Comparison of ENCODE assay signal across 1 cellular context in the genomic region with DNA sequence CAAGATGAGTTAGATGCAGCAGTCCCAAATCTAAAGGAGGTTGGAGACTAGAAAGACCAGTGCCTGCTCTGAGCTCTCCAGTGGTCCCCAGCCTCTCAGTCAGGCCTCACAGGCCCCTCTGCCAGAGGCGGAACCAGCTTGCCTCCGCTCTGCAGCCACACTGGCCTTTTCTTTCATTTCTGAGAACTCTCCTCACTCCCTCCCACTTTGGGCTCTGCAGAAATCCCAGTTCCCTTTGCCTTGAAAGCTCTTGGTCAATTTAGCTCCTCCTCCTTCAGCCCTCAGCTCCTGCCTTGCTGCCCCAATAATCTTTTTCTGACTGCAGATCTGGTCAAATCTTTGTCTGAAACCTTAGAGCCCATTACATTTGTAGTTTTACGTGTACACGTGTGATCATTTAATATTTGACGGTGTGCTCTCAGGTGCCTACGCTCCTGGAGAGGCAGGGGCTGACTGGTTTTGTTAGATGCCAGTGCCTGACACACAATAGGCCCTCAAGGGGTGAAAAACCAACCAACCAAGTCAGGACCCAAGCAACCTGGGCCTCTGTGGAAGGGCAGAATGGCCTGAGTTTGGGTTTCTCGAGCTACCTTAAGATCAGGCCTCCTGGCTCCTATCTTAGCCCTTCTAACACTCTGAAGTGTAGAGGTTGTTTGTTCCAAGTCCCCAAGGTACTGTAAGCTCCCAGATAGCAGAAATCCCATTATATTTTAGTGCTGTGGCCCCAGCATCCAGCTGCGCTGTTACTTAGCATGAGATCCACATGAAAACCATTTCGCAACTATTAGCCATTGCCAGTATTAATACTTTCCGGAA.
TF ChIP-seq lines count a peak whose summit lies in the region.

No MANE protein-coding gene starts in this region.

TF ChIP-seq in K562, 482 proteins besides CTCF, POLR2A, EP300 and RAD21 (continued from another document and continues in another):
- TF ChIP-seq, protein P1, sequence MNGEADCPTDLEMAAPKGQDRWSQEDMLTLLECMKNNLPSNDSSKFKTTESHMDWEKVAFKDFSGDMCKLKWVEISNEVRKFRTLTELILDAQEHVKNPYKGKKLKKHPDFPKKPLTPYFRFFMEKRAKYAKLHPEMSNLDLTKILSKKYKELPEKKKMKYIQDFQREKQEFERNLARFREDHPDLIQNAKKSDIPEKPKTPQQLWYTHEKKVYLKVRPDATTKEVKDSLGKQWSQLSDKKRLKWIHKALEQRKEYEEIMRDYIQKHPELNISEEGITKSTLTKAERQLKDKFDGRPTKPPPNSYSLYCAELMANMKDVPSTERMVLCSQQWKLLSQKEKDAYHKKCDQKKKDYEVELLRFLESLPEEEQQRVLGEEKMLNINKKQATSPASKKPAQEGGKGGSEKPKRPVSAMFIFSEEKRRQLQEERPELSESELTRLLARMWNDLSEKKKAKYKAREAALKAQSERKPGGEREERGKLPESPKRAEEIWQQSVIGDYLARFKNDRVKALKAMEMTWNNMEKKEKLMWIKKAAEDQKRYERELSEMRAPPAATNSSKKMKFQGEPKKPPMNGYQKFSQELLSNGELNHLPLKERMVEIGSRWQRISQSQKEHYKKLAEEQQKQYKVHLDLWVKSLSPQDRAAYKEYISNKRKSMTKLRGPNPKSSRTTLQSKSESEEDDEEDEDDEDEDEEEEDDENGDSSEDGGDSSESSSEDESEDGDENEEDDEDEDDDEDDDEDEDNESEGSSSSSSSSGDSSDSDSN (IDR thresholded peaks at IDR 0.05; ENCODE audit: borderline replicate concordance in 1 of 2, low read depth in 2 of 2, low read length in 2 of 2) = 0 out of 4 replicates have a peak, but pooled peaks of 1 of the 2 experiments have one; percentile 47
- TF ChIP-seq, protein P2, sequence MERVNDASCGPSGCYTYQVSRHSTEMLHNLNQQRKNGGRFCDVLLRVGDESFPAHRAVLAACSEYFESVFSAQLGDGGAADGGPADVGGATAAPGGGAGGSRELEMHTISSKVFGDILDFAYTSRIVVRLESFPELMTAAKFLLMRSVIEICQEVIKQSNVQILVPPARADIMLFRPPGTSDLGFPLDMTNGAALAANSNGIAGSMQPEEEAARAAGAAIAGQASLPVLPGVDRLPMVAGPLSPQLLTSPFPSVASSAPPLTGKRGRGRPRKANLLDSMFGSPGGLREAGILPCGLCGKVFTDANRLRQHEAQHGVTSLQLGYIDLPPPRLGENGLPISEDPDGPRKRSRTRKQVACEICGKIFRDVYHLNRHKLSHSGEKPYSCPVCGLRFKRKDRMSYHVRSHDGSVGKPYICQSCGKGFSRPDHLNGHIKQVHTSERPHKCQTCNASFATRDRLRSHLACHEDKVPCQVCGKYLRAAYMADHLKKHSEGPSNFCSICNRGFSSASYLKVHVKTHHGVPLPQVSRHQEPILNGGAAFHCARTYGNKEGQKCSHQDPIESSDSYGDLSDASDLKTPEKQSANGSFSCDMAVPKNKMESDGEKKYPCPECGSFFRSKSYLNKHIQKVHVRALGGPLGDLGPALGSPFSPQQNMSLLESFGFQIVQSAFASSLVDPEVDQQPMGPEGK (CRISPR knock-in tag; IDR thresholded peaks at IDR 0.05; ENCODE audit: borderline replicate concordance) = no peak
- TF ChIP-seq FIP1L1 (IDR thresholded peaks at IDR 0.05; ENCODE audit: low read depth, low read length, poor library complexity, severe bottlenecking) (no peak), TBP (optimal IDR thresholded peaks at IDR 0.05; ENCODE audit: low read depth, low read length) (peak; percentile 61), NBN (IDR thresholded peaks at IDR 0.05; ENCODE audit: low read depth) (no peak), EWSR1 (IDR thresholded peaks at IDR 0.05; ENCODE audit: borderline replicate concordance, low read depth, partially characterized antibody) (no peak), SPI1 (IDR thresholded peaks at IDR 0.05; ENCODE audit: borderline replicate concordance, low read depth, low read length) (peak; percentile 69; the same call in 1 of the 2 replicates), PURB (CRISPR knock-in tag; IDR thresholded peaks at IDR 0.05; ENCODE audit: low read depth) (no peak), ARNT (IDR thresholded peaks at IDR 0.05) (no peak; a peak in 1 of 4 replicates), POLR2H (tag; IDR thresholded peaks at IDR 0.05; ENCODE audit: low read depth) (peak; percentile 24), POLR2G (IDR thresholded peaks at IDR 0.05; ENCODE audit: low read depth, low read length) (peak; percentile 65), MYC (IDR thresholded peaks at IDR 0.05; ENCODE audit: low read depth, low read length) (peak; percentile 11; the same call in 1 of the 2 replicates), MYC (CRISPR knock-in tag; IDR thresholded peaks at IDR 0.05; ENCODE audit: borderline replicate concordance, low read depth) (no peak), ZNF561 (CRISPR knock-in tag; conservative IDR thresholded peaks at IDR 0.05) (no peak), NEUROD1 (IDR thresholded peaks at IDR 0.05; ENCODE audit: borderline replicate concordance, low read depth, low read length, partially characterized antibody) (peak; percentile 50), TARDBP (IDR thresholded peaks at IDR 0.05) (no peak), L3MBTL2 (IDR thresholded peaks at IDR 0.05) (peak; percentile 26; the same call in 1 of the 2 replicates), ZFX (CRISPR knock-in tag; IDR thresholded peaks at IDR 0.05) (peak; percentile 52), BDP1 (IDR thresholded peaks at IDR 0.05; ENCODE audit: insufficient read depth, insufficient read length) (no peak), CEBPG (CRISPR knock-in tag; IDR thresholded peaks at IDR 0.05) (0 out of 2 replicates have a peak, but pooled peaks have one; percentile 23), CEBPG (tag; conservative IDR thresholded peaks at IDR 0.05 in 1 of 2, IDR thresholded peaks at IDR 0.05 in 1 of 2) (peak; percentile 51 to 83; a peak in 3 of 4 replicates), NCOA2 (IDR thresholded peaks at IDR 0.05; ENCODE audit: partially characterized antibody in 2 of 2) (no peak), RBM39 (optimal IDR thresholded peaks at IDR 0.05; ENCODE audit: low read depth, low read length) (no peak), ZBTB8A (IDR thresholded peaks at IDR 0.05; ENCODE audit: partially characterized antibody) (no peak), FOXJ2 (tag; IDR thresholded peaks at IDR 0.05) (no peak), ZNF282 (CRISPR knock-in tag; IDR thresholded peaks at IDR 0.05) (no peak), ZC3H4 (CRISPR knock-in tag; IDR thresholded peaks at IDR 0.05; ENCODE audit: borderline replicate concordance) (no peak), STAT5A (IDR thresholded peaks at IDR 0.05; ENCODE audit: borderline replicate concordance, low read length) (peak; percentile 46), ATF7 (IDR thresholded peaks at IDR 0.05) (peak; percentile 44; the same call in 1 of the 2 replicates), CEBPB (tag; IDR thresholded peaks at IDR 0.05) (peak; percentile 84), NELFE (IDR thresholded peaks at IDR 0.05; ENCODE audit: insufficient read depth, insufficient read length) (no peak), OTX1 (CRISPR knock-in tag; IDR thresholded peaks at IDR 0.05) (no peak), FOXK1 (CRISPR knock-in tag; IDR thresholded peaks at IDR 0.05; ENCODE audit: borderline replicate concordance) (no peak), ZNF589 (CRISPR knock-in tag; IDR thresholded peaks at IDR 0.05; ENCODE audit: low read depth) (no peak), SUPT5H (IDR thresholded peaks at IDR 0.05) (peak; percentile 59), RNF2 (IDR thresholded peaks at IDR 0.05) (no peak)
- TF ChIP-seq, protein P3, sequence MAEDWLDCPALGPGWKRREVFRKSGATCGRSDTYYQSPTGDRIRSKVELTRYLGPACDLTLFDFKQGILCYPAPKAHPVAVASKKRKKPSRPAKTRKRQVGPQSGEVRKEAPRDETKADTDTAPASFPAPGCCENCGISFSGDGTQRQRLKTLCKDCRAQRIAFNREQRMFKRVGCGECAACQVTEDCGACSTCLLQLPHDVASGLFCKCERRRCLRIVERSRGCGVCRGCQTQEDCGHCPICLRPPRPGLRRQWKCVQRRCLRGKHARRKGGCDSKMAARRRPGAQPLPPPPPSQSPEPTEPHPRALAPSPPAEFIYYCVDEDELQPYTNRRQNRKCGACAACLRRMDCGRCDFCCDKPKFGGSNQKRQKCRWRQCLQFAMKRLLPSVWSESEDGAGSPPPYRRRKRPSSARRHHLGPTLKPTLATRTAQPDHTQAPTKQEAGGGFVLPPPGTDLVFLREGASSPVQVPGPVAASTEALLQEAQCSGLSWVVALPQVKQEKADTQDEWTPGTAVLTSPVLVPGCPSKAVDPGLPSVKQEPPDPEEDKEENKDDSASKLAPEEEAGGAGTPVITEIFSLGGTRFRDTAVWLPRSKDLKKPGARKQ (CRISPR knock-in tag; IDR thresholded peaks at IDR 0.05) = no peak
- TF ChIP-seq, protein P4, sequence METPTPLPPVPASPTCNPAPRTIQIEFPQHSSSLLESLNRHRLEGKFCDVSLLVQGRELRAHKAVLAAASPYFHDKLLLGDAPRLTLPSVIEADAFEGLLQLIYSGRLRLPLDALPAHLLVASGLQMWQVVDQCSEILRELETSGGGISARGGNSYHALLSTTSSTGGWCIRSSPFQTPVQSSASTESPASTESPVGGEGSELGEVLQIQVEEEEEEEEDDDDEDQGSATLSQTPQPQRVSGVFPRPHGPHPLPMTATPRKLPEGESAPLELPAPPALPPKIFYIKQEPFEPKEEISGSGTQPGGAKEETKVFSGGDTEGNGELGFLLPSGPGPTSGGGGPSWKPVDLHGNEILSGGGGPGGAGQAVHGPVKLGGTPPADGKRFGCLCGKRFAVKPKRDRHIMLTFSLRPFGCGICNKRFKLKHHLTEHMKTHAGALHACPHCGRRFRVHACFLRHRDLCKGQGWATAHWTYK (CRISPR knock-in tag; IDR thresholded peaks at IDR 0.05) = peak; percentile 23; the same call in 1 of the 2 replicates
- TF ChIP-seq, protein P5, sequence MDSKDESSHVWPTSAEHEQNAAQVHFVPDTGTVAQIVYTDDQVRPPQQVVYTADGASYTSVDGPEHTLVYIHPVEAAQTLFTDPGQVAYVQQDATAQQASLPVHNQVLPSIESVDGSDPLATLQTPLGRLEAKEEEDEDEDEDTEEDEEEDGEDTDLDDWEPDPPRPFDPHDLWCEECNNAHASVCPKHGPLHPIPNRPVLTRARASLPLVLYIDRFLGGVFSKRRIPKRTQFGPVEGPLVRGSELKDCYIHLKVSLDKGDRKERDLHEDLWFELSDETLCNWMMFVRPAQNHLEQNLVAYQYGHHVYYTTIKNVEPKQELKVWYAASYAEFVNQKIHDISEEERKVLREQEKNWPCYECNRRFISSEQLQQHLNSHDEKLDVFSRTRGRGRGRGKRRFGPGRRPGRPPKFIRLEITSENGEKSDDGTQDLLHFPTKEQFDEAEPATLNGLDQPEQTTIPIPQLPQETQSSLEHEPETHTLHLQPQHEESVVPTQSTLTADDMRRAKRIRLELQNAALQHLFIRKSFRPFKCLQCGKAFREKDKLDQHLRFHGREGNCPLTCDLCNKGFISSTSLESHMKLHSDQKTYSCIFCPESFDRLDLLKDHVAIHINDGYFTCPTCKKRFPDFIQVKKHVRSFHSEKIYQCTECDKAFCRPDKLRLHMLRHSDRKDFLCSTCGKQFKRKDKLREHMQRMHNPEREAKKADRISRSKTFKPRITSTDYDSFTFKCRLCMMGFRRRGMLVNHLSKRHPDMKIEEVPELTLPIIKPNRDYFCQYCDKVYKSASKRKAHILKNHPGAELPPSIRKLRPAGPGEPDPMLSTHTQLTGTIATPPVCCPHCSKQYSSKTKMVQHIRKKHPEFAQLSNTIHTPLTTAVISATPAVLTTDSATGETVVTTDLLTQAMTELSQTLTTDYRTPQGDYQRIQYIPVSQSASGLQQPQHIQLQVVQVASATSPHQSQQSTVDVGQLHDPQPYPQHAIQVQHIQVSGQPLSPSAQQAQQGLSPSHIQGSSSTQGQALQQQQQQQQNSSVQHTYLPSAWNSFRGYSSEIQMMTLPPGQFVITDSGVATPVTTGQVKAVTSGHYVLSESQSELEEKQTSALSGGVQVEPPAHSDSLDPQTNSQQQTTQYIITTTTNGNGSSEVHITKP (IDR thresholded peaks at IDR 0.05; ENCODE audit: partially characterized antibody) = peak; percentile 16
- TF ChIP-seq, protein P6, sequence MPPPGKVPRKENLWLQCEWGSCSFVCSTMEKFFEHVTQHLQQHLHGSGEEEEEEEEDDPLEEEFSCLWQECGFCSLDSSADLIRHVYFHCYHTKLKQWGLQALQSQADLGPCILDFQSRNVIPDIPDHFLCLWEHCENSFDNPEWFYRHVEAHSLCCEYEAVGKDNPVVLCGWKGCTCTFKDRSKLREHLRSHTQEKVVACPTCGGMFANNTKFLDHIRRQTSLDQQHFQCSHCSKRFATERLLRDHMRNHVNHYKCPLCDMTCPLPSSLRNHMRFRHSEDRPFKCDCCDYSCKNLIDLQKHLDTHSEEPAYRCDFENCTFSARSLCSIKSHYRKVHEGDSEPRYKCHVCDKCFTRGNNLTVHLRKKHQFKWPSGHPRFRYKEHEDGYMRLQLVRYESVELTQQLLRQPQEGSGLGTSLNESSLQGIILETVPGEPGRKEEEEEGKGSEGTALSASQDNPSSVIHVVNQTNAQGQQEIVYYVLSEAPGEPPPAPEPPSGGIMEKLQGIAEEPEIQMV (tag; conservative IDR thresholded peaks at IDR 0.05; ENCODE audit: low read depth) = no peak
- TF ChIP-seq, protein P7, sequence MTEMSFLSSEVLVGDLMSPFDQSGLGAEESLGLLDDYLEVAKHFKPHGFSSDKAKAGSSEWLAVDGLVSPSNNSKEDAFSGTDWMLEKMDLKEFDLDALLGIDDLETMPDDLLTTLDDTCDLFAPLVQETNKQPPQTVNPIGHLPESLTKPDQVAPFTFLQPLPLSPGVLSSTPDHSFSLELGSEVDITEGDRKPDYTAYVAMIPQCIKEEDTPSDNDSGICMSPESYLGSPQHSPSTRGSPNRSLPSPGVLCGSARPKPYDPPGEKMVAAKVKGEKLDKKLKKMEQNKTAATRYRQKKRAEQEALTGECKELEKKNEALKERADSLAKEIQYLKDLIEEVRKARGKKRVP (CRISPR knock-in tag; IDR thresholded peaks at IDR 0.05) = 0 out of 2 replicates have a peak, but pooled peaks have one; percentile 21
- TF ChIP-seq, protein P8, sequence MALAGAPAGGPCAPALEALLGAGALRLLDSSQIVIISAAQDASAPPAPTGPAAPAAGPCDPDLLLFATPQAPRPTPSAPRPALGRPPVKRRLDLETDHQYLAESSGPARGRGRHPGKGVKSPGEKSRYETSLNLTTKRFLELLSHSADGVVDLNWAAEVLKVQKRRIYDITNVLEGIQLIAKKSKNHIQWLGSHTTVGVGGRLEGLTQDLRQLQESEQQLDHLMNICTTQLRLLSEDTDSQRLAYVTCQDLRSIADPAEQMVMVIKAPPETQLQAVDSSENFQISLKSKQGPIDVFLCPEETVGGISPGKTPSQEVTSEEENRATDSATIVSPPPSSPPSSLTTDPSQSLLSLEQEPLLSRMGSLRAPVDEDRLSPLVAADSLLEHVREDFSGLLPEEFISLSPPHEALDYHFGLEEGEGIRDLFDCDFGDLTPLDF (CRISPR knock-in tag; IDR thresholded peaks at IDR 0.05) = no peak
- TF ChIP-seq, protein P9, sequence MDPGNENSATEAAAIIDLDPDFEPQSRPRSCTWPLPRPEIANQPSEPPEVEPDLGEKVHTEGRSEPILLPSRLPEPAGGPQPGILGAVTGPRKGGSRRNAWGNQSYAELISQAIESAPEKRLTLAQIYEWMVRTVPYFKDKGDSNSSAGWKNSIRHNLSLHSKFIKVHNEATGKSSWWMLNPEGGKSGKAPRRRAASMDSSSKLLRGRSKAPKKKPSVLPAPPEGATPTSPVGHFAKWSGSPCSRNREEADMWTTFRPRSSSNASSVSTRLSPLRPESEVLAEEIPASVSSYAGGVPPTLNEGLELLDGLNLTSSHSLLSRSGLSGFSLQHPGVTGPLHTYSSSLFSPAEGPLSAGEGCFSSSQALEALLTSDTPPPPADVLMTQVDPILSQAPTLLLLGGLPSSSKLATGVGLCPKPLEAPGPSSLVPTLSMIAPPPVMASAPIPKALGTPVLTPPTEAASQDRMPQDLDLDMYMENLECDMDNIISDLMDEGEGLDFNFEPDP (CRISPR knock-in tag; IDR thresholded peaks at IDR 0.05) = 0 out of 2 replicates have a peak, but pooled peaks have one; percentile 43
